23 cellular contexts compared by ENCODE assay signal in the genomic region with DNA sequence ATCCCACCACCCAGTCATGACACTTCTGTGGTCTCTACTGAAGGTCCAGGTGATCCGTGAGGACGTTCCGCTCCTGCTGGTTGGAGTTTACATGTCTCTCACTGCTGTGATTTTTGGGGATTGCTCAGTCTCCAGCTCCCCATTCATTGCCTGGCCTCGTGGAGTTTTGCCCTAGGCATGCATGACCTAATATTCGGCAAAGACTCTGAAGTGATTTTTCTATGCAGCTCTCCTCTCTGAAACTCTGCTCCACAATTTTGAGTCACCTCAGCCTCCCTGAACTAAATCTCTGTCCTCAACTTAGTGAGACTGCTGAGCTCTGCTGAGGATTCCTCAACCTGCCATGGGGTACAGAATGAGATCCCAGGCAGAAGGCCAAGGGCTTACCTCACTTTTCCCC.
A peak's percentile ranks its signal among the peaks of the same experiment; 100 is the strongest.
DNase-seq lines count a peak whose midpoint lies in the region; ATAC-seq, FAIRE-seq and TF ChIP-seq lines count a peak whose summit lies in the region.
"Had no signal": no experiment of that assay in that cellular context is flagged by ENCODE, and none has a peak within 500 bp of the region (broad histone marks: within the 10 kb centered on the region; RNA-seq: fewer than 3 reads in every experiment).

No MANE protein-coding gene starts in this region.

- in situ Hi-C loops in mammary epithelial cell (cut with MboI; ENCODE audit: low sequenced_read_pairs in 2 of 2) = no loop called here

- H3K9ac ChIP-seq in mammary epithelial cell (ENCODE audit: insufficient read depth, low read length) (no peak overlapping the region), keratinocyte (ENCODE audit: control insufficient read depth, extremely low read depth, insufficient read depth, low read length) (no peak overlapping the region)
- H3K9ac ChIP-seq: BLaER1 had no signal

- CTCF ChIA-PET in mammary epithelial cell (lab: Charles Lee; ENCODE audit: low non-redundant PET) = no interaction called here

- ATAC-seq in mucosa of descending colon (no peak), HG03159 (IDR thresholded peaks at IDR 0.05; ENCODE audit: unreplicated experiment) (no peak)

- H2AFZ ChIP-seq in mammary epithelial cell (ENCODE audit: low read depth, low read length) (peak overlapping the region; percentile 7), keratinocyte (ENCODE audit: control insufficient read depth, low read length) (peak overlapping the region; percentile 29)

- H3K4me3 ChIP-seq in mammary epithelial cell (replicated peaks in 1 of 3; ENCODE audit: insufficient read depth in 1 of 3, low read depth in 2 of 3, low read length in 3 of 3) (no peak overlapping the region), breast epithelium (no peak overlapping the region), bronchial epithelial cell (ENCODE audit: low read depth, low read length) (no peak overlapping the region), keratinocyte (ENCODE audit: control insufficient read depth in 2 of 3, extremely low read depth in 1 of 3, insufficient read depth in 2 of 3, low read depth in 1 of 3, low read length in 3 of 3) (no peak overlapping the region), mucosa of descending colon (no peak overlapping the region)
- H3K4me3 ChIP-seq: BLaER1, SJCRH30 had no signal

- TF ChIP-seq CTCF in mammary epithelial cell (conservative IDR thresholded peaks at IDR 0.05 in 1 of 2, IDR thresholded peaks at IDR 0.05 in 1 of 2; ENCODE audit: extremely low read depth in 1 of 2, insufficient read depth in 1 of 2, low read depth in 1 of 2, low read length in 2 of 2) (no peak), breast epithelium (IDR thresholded peaks at IDR 0.05) (no peak), bronchial epithelial cell (IDR thresholded peaks at IDR 0.05; ENCODE audit: insufficient read depth, low read length, severe bottlenecking) (no peak), keratinocyte (optimal IDR thresholded peaks at IDR 0.05 in 1 of 3, IDR thresholded peaks at IDR 0.05 in 1 of 3, conservative IDR thresholded peaks at IDR 0.05 in 1 of 3; ENCODE audit: extremely low read depth in 1 of 3, insufficient read depth in 2 of 3, low read length in 3 of 3) (no peak), mucosa of descending colon (IDR thresholded peaks at IDR 0.05) (no peak)

- FAIRE-seq in bronchial epithelial cell (lab: Jason Lieb, UNC) = no peak
- no peak for FAIRE-seq in keratinocyte (lab: Jason Lieb, UNC)
- FAIRE-seq: G401.6, GM18507, RCC 7860 had no signal

- no peak overlapping the region for H3K4me2 ChIP-seq in mammary epithelial cell (ENCODE audit: insufficient read depth, low read depth, low read length)
- H3K4me2 ChIP-seq in keratinocyte (ENCODE audit: control insufficient read depth, extremely low read depth, insufficient read depth, low read depth, low read length) = peak overlapping the region; percentile 22
- H3K4me2 ChIP-seq: BLaER1 had no signal

- H3K9me3 ChIP-seq in mammary epithelial cell (replicated peaks; ENCODE audit: insufficient read depth, low read length) = no peaks in the 10 kb centered on the region
- H3K9me3 ChIP-seq in breast epithelium = no peaks in the 10 kb centered on the region
- no peaks in the 10 kb centered on the region for H3K9me3 ChIP-seq in keratinocyte (ENCODE audit: control insufficient read depth, low read depth, low read length)
- H3K9me3 ChIP-seq in mucosa of descending colon = no peaks in the 10 kb centered on the region
- H3K9me3 ChIP-seq: BLaER1, SJCRH30 had no signal

- no peaks in the 10 kb centered on the region for H3K36me3 ChIP-seq in mammary epithelial cell (ENCODE audit: insufficient read depth, low read length)
- no peaks in the 10 kb centered on the region for H3K36me3 ChIP-seq in breast epithelium
- H3K36me3 ChIP-seq in bronchial epithelial cell (ENCODE audit: control insufficient read depth, insufficient read depth, low read length) = no peaks in the 10 kb centered on the region
- no peaks in the 10 kb centered on the region for H3K36me3 ChIP-seq in keratinocyte (ENCODE audit: control insufficient read depth in 2 of 2, extremely low read depth in 1 of 2, insufficient read depth in 2 of 2, low read length in 2 of 2)
- H3K36me3 ChIP-seq in mucosa of descending colon (ENCODE audit: low read depth) = no peaks in the 10 kb centered on the region
- H3K36me3 ChIP-seq: BLaER1, SJCRH30 had no signal

- 80% methylated on average over 4 of the region's 5 CpGs for WGBS in mammary epithelial cell (ENCODE audit: low coverage, missing lambda C conversion rate)

- H3K4me1 ChIP-seq in mammary epithelial cell (ENCODE audit: insufficient read depth, low read length) (peaks cover 21% of the 10 kb centered on the region), breast epithelium (no peaks in the 10 kb centered on the region), keratinocyte (ENCODE audit: control insufficient read depth, extremely low read depth, insufficient read depth, low read length) (peaks cover 25% of the 10 kb centered on the region), mucosa of descending colon (ENCODE audit: low read depth) (no peaks in the 10 kb centered on the region)
- H3K4me1 ChIP-seq: BLaER1 had no signal

- H3K79me2 ChIP-seq in mammary epithelial cell (ENCODE audit: insufficient read depth, low read length) (no peaks in the 10 kb centered on the region), keratinocyte (ENCODE audit: control insufficient read depth, insufficient read depth, low read length) (no peaks in the 10 kb centered on the region)

- intact Hi-C loops in mammary epithelial cell (cut with micrococcal nuclease) = no loop called here
- intact Hi-C loops in breast epithelium (cut with DNase I; ENCODE audit: low total_unique reads) = no loop called here
- intact Hi-C loops in mucosa of descending colon (cut with DNase I, micrococcal nuclease) = no loop called here

- dilution Hi-C loops in mammary epithelial cell (cut with HindIII; ENCODE audit: low sequenced_read_pairs) (no loop called here), keratinocyte (cut with MboI; ENCODE audit: extremely low pct_ligation_motif_present, low sequenced_read_pairs) (no loop called here)

- no peak for DNase-seq in mammary epithelial cell
- no peak for DNase-seq in breast epithelium (ENCODE audit: low spot score in 2 of 2)
- peak; percentile 45 for DNase-seq in bronchial epithelial cell (ENCODE audit: low read depth)
- DNase-seq in keratinocyte (ENCODE audit: low read depth, low spot score) = no peak
- no peak for DNase-seq in mucosa of descending colon
- no peak for DNase-seq in DMS 273 treated with DMSO at 0.1 percent for 48 hours (lab: John Stamatoyannopoulos, UW)
- DNase-seq in DMS 273 (lab: John Stamatoyannopoulos, UW; ENCODE audit: unreplicated experiment) = no peak
- DNase-seq: ACHN; CD4-positive, alpha-beta T cell; COR-L47; DND-41; H9; MV-4-11; NCI-H1105 treated with DMSO at 0.1 percent for 48 hours; NCI-H2029 treated with DMSO at 0.1 percent for 48 hours; NCI-H2171; SJCRH30 had no signal

- H3K27ac ChIP-seq in mammary epithelial cell (ENCODE audit: insufficient read depth, low read depth, low read length) (no peak overlapping the region), breast epithelium (no peak overlapping the region), keratinocyte (ENCODE audit: control insufficient read depth, insufficient read depth, low read length) (peak overlapping the region; percentile 30)
- H3K27ac ChIP-seq: 22Rv1, BLaER1, SJCRH30 had no signal

- H3K27me3 ChIP-seq in mammary epithelial cell (ENCODE audit: insufficient read depth, low read length) = no peaks in the 10 kb centered on the region
- no peaks in the 10 kb centered on the region for H3K27me3 ChIP-seq in breast epithelium
- H3K27me3 ChIP-seq in bronchial epithelial cell (ENCODE audit: control insufficient read depth, insufficient read depth, low read length) = no peaks in the 10 kb centered on the region
- no peaks in the 10 kb centered on the region for H3K27me3 ChIP-seq in keratinocyte (ENCODE audit: control insufficient read depth, extremely low read depth, insufficient read depth, low read length)
- H3K27me3 ChIP-seq: BLaER1, SJCRH30 had no signal

- H3K9me1 ChIP-seq in keratinocyte (ENCODE audit: control insufficient read depth, extremely low read depth, insufficient read depth, low read length) = no peaks in the 10 kb centered on the region

- no TSS peak for BruUV-seq in mammary epithelial cell (replicated peaks; lab: Mats Ljungman, UMichigan)

- H4K20me1 ChIP-seq in mammary epithelial cell (ENCODE audit: insufficient read depth, low read length) (no peaks in the 10 kb centered on the region), keratinocyte (ENCODE audit: control insufficient read depth, extremely low read depth, insufficient read depth, low read length) (no peaks in the 10 kb centered on the region)
- H4K20me1 ChIP-seq: BLaER1 had no signal

- TF ChIP-seq POLR2A in breast epithelium (IDR thresholded peaks at IDR 0.05) = no peak
